ENCODE assay signal across 22 cellular contexts in genomic region chr3:114119776-114120175, GRCh38. TPM values are rescaled to one million over a fixed set of nuclear protein-coding genes. Genes with fewer than 3 reads are reported as not detected.
DNase-seq lines count a peak whose midpoint lies in the region; TF ChIP-seq lines count a peak whose summit lies in the region.
"Had no signal": no experiment of that assay in that cellular context is flagged by ENCODE, and none has a peak within 500 bp of the region (broad histone marks: within the 10 kb centered on the region; RNA-seq: fewer than 3 reads in every experiment).

No MANE protein-coding gene starts in this region.

- CTCF ChIA-PET in Calu3 (lab: Charles Lee), result no interaction called here

- H3K27me3 Mint-ChIP-seq in Calu3 (ENCODE audit: unreplicated experiment), result no peaks in the 10 kb centered on the region
- H3K27me3 Mint-ChIP-seq: CD4-positive, CD25-positive, alpha-beta regulatory T cell had no signal

- H3K36me3 Mint-ChIP-seq in Calu3 (ENCODE audit: insufficient read depth, unreplicated experiment), result no peaks in the 10 kb centered on the region
- H3K36me3 Mint-ChIP-seq: CD4-positive, CD25-positive, alpha-beta regulatory T cell; CD8-positive, alpha-beta memory T cell had no signal

- H3K27me3 ChIP-seq in smooth muscle cell (ENCODE audit: low read depth), result no peaks in the 10 kb centered on the region
- H3K27me3 ChIP-seq: BE2C had no signal

- no peak overlapping the region for H3K27ac ChIP-seq in smooth muscle cell (ENCODE audit: low read depth)
- H3K27ac ChIP-seq: HL-60 had no signal

- in situ Hi-C loops in astrocyte of the cerebellum (cut with HindIII; ENCODE audit: low sequenced_read_pairs) (no loop called here), astrocyte of the spinal cord (cut with HindIII; ENCODE audit: low sequenced_read_pairs) (no loop called here)

- no peaks in the 10 kb centered on the region for H3K79me2 ChIP-seq in smooth muscle cell (ENCODE audit: low read depth)

- DNase-seq in astrocyte of the cerebellum (ENCODE audit: low read depth) (peak; percentile 20), astrocyte of the spinal cord (ENCODE audit: low read depth, low spot score) (peak; percentile 37), fibroblast of the aortic adventitia (ENCODE audit: low read depth) (peak; percentile 87), smooth muscle cell (lab: John Stamatoyannopoulos, UW; ENCODE audit: unreplicated experiment) (no peak), NCI-H526 treated with DMSO at 0.1 percent for 48 hours (lab: John Stamatoyannopoulos, UW) (no peak), Calu3 (no peak)
- DNase-seq in activated CD4-positive, alpha-beta T cell treated with anti-CD3 and anti-CD28 coated beads for 1 hour, result no peak
- DNase-seq: ACHN; BE2C; C1 segment of cervical spinal cord; CD4-positive, CD25-positive, alpha-beta regulatory T cell; CD8-positive, alpha-beta memory T cell; COR-L47; DMS153; DMS79; GDM1; HCEC 1CT; IMR-90 had no signal

- H3K9ac ChIP-seq in smooth muscle cell (ENCODE audit: low read depth), result no peak overlapping the region

- no peak overlapping the region for H3K27ac Mint-ChIP-seq in Calu3 (ENCODE audit: unreplicated experiment)
- H3K27ac Mint-ChIP-seq: CD4-positive, CD25-positive, alpha-beta regulatory T cell; CD8-positive, alpha-beta memory T cell; GM23338 had no signal

- no peaks in the 10 kb centered on the region for H3K9me3 Mint-ChIP-seq in Calu3 (ENCODE audit: low read depth, unreplicated experiment)
- H3K9me3 Mint-ChIP-seq: CD4-positive, CD25-positive, alpha-beta regulatory T cell; GM23338 had no signal

- no peaks in the 10 kb centered on the region for H4K20me1 ChIP-seq in smooth muscle cell (ENCODE audit: low read depth)

- intact Hi-C loops in Calu3 (cut with micrococcal nuclease; ENCODE audit: unreplicated experiment), result no loop called here

- no peak for TF ChIP-seq CTCF in astrocyte of the cerebellum (IDR thresholded peaks at IDR 0.05; ENCODE audit: low read depth, low read length, missing control alignments)
- no peak for TF ChIP-seq CTCF in astrocyte of the spinal cord (IDR thresholded peaks at IDR 0.05; ENCODE audit: low read depth, low read length)
- no peak for TF ChIP-seq CTCF in fibroblast of the aortic adventitia (IDR thresholded peaks at IDR 0.05; ENCODE audit: insufficient read depth, low read length)
- TF ChIP-seq CTCF in smooth muscle cell (IDR thresholded peaks at IDR 0.05; ENCODE audit: borderline replicate concordance, insufficient read depth, poor library complexity, severe bottlenecking), result no peak
- no peak for TF ChIP-seq CTCF in Calu3 (IDR thresholded peaks at IDR 0.05; ENCODE audit: unreplicated experiment)

- H3K36me3 ChIP-seq in smooth muscle cell (ENCODE audit: low read depth), result no peaks in the 10 kb centered on the region
- H3K36me3 ChIP-seq: BE2C had no signal

- H3K4me3 ChIP-seq in astrocyte of the cerebellum (ENCODE audit: low read depth, low read length), result no peak overlapping the region
- H3K4me3 ChIP-seq in astrocyte of the spinal cord (ENCODE audit: low read depth, low read length), result no peak overlapping the region
- no peak overlapping the region for H3K4me3 ChIP-seq in fibroblast of the aortic adventitia (ENCODE audit: low read depth, low read length)
- no peak overlapping the region for H3K4me3 ChIP-seq in smooth muscle cell
- H3K4me3 ChIP-seq: GM23338 had no signal

- no peaks in the 10 kb centered on the region for H3K4me1 Mint-ChIP-seq in Calu3 (ENCODE audit: low read depth, unreplicated experiment)
- H3K4me1 Mint-ChIP-seq: CD4-positive, CD25-positive, alpha-beta regulatory T cell; CD8-positive, alpha-beta memory T cell had no signal

- peak overlapping the region; percentile 29 for H2AFZ ChIP-seq in smooth muscle cell (ENCODE audit: low read depth)
- H2AFZ ChIP-seq: GM23338 had no signal

- H3K4me2 ChIP-seq in smooth muscle cell, result peak overlapping the region; percentile 31
- H3K4me2 ChIP-seq: GM23338 had no signal

- H3F3A ChIP-seq in smooth muscle cell (ENCODE audit: low read depth), result no peaks in the 10 kb centered on the region

- peaks cover 7% of the 10 kb centered on the region for H3K4me1 ChIP-seq in smooth muscle cell (ENCODE audit: low read depth)
- H3K4me1 ChIP-seq: BE2C had no signal

- BruUV-seq in Calu3 (replicated peaks; lab: Mats Ljungman, UMichigan), result no TSS peak

- no peak overlapping the region for H3K4me3 Mint-ChIP-seq in Calu3 (ENCODE audit: low read depth, unreplicated experiment)
- H3K4me3 Mint-ChIP-seq: CD4-positive, CD25-positive, alpha-beta regulatory T cell; CD8-positive, alpha-beta memory T cell; GM23338 had no signal

- H3K9me3 ChIP-seq in smooth muscle cell (replicated peaks; ENCODE audit: low read depth), result no peaks in the 10 kb centered on the region
- H3K9me3 ChIP-seq: BE2C had no signal

- 56% methylated on average over 1 of the region's 1 CpG for WGBS in smooth muscle cell (ENCODE audit: low lambda C conversion rate)

RNA-seq across cellular contexts. Expression of gene DRD3, which starts 59.1 kb away (rescaled TPM):
- total RNA-seq in fibroblast of the aortic adventitia (ENCODE audit: low replicate concordance) (not detected in 2 replicates), smooth muscle cell (0.09 TPM in 1 of 2 replicates, not detected in the other), Calu3 (2022) (not detected in 2 replicates)
- polyA plus RNA-seq in smooth muscle cell, result not detected in 2 replicates
- total RNA-seq: Daoy, HT1080, IMR-90 had no signal
- polyA plus RNA-seq: CD8-positive, alpha-beta memory T cell; IMR-90 had no signal

Comparison
In these comparisons a context has a peak if more than half of its experiments do, and no peak if none do; other contexts are left out.
1. DNase-seq: peak in astrocyte of the cerebellum (single experiment), astrocyte of the spinal cord (single experiment) and fibroblast of the aortic adventitia (single experiment); none in smooth muscle cell (single experiment), activated CD4-positive, alpha-beta T cell treated with anti-CD3 and anti-CD28 coated beads for 1 hour (single experiment), NCI-H526 treated with DMSO at 0.1 percent for 48 hours (single experiment) and Calu3 (single experiment).